In the genomic region with DNA sequence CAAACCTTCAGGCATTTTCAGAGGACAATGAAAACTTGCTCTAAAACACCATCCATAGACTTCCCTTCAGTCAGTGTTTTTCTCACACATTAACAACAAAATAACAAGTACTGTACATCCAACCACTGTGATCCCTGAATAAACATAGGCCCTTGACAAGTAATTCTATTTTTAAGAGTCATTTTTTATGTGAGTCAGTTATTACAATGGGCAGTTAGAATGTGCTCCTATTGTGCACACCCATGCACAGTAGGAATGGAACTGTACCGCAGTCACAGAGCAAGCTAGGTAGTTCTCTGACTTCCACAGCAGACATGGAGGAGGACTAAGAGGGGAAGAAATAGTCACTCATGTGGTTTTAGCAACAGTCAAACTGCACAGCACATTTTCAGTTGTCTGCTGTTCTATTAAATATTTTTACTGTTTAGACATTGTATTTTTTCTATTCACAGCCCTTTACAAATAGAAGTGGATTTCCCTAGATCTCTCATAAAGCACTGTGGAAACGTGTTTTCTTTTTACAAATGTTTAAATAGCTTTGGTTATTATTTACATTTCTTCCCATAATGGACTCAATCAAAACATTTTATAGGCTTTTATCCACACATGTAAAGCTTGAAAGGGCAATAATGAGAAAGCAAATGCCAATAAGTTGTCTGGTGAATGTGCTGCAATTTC, we compare ENCODE assay signal across 16 cellular contexts.
DNase-seq lines count a peak whose midpoint lies in the region; TF ChIP-seq lines count a peak whose summit lies in the region.
"Had no signal": no experiment of that assay in that cellular context is flagged by ENCODE, and none has a peak within 500 bp of the region (broad histone marks: within the 10 kb centered on the region; RNA-seq: fewer than 3 reads in every experiment).

No MANE protein-coding gene starts in this region.

- H3K9me3 Mint-ChIP-seq in nephron progenitor cell, result no peaks in the 10 kb centered on the region
- H3K9me3 Mint-ChIP-seq: activated T-helper 1 cell treated with anti-CD3 and anti-CD28 coated beads, Interleukin-12 subunit alpha, Interleukin-12 subunit beta, Interleukin-2, Interleukin-4 antibody, amounts not matched to agents 30 ng/mL and 10 ng/mL and 1 ng/mL, durations not matched to agents 14 hours and 24 hours and 36 hours; T-cell had no signal

- peaks cover 13% of the 10 kb centered on the region for H3K4me1 Mint-ChIP-seq in nephron progenitor cell

- peak overlapping the region; percentile 60 for H3K27ac Mint-ChIP-seq in nephron progenitor cell
- H3K27ac Mint-ChIP-seq: activated T-helper 1 cell treated with anti-CD3 and anti-CD28 coated beads, Interleukin-12 subunit alpha, Interleukin-12 subunit beta, Interleukin-2, Interleukin-4 antibody, amounts not matched to agents 30 ng/mL and 10 ng/mL and 1 ng/mL, durations not matched to agents 14 hours and 24 hours and 36 hours; T-cell had no signal

- H3K4me3 ChIP-seq in LNCaP clone FGC (ENCODE audit: low read depth, low read length), result no peak overlapping the region
- H3K4me3 ChIP-seq: ovary, testis had no signal

- no peak for TF ChIP-seq CTCF in LNCaP clone FGC (IDR thresholded peaks at IDR 0.05; ENCODE audit: control insufficient read depth, extremely low read depth, insufficient read depth)
- TF ChIP-seq CTCF in nephron progenitor cell (IDR thresholded peaks at IDR 0.05), result no peak

- no peaks in the 10 kb centered on the region for H3K27me3 Mint-ChIP-seq in nephron progenitor cell (ENCODE audit: low read depth, poor library complexity)
- H3K27me3 Mint-ChIP-seq: T-cell had no signal

- H3K4me3 Mint-ChIP-seq in nephron progenitor cell, result no peak overlapping the region
- H3K4me3 Mint-ChIP-seq: activated T-helper 1 cell treated with anti-CD3 and anti-CD28 coated beads, Interleukin-12 subunit alpha, Interleukin-12 subunit beta, Interleukin-2, Interleukin-4 antibody, amounts not matched to agents 30 ng/mL and 10 ng/mL and 1 ng/mL, durations not matched to agents 14 hours and 24 hours and 36 hours; T-cell had no signal

- peaks cover 21% of the 10 kb centered on the region for H3K36me3 Mint-ChIP-seq in nephron progenitor cell (ENCODE audit: low read depth)

- DNase-seq in DMS153 treated with DMSO at 0.1 percent for 48 hours (lab: John Stamatoyannopoulos, UW; ENCODE audit: unreplicated experiment), result peak; percentile 27
- DNase-seq in LNCaP clone FGC (ENCODE audit: low read depth), result peak; percentile 90
- peak; percentile 46 for DNase-seq in dermis blood vessel endothelial cell
- no peak for DNase-seq in nephron progenitor cell
- no peak for DNase-seq in activated gamma-delta T cell (lab: John Stamatoyannopoulos, UW)
- DNase-seq in inferior parietal cortex (ENCODE audit: extremely low spot score), result no peak
- no peak for DNase-seq in stimulated activated CD4-positive, alpha-beta T cell treated with anti-CD3 and anti-CD28 coated beads, Interleukin-4, amount 100 ng/mL, for 24 hours
- DNase-seq in NCI-H82 (lab: John Stamatoyannopoulos, UW), result no peak
- DNase-seq: Caco-2; foreskin keratinocyte; NCI-H2171 treated with DMSO at 0.1 percent for 48 hours; ovary; stimulated activated CD4-positive, alpha-beta T cell treated with anti-CD3 and anti-CD28 coated beads, Interleukin-4, amount 100 ng/mL, for 1 hour; T-cell; testis had no signal

Comparison
In these comparisons a context has a peak if more than half of its experiments do, and no peak if none do; other contexts are left out.
1. DNase-seq: peak in DMS153 treated with DMSO at 0.1 percent for 48 hours (single experiment), LNCaP clone FGC (single experiment) and dermis blood vessel endothelial cell (single experiment); none in nephron progenitor cell (single experiment), activated gamma-delta T cell (single experiment), inferior parietal cortex (single experiment), stimulated activated CD4-positive, alpha-beta T cell treated with anti-CD3 and anti-CD28 coated beads, Interleukin-4, amount 100 ng/mL, for 24 hours (single experiment) and NCI-H82 (single experiment).